Comparison of ENCODE assay signal across 11 cellular contexts in the genomic region with DNA sequence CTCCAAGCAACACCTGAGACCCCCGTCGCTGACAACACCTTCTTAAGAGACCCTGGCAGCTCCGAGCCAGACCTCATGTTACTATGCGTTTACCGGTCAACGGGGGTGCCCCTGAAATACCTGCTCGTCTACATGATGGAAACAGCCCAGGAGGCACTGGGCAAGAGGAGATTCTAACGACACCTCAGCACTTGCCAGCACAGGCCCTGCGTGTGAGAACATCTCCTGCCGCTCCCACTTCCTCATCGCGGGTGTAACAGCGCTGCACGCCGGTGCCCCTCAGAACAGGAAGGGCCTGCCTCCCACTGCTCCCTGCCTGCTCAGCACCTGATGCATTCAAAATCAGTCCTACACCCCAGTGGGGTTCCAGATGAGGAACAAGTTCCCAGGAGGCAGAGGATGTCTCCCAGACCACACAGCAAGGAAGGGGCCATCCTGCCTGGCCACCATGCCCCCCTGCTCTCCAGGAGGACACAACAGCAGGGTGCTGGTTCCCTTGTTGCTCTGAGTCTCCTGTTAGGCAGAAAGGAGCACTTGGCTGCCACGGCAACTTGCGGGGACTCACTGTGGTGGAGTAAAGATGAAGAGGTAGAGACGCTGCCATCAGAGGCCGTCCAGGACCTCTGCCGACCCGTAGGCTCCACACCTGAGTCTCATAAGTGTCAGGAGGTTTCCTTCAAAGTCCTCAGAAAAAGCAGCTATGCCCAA. TPM values are rescaled to one million over a fixed set of nuclear protein-coding genes. Genes with fewer than 3 reads are reported as not detected.
DNase-seq lines count a peak whose midpoint lies in the region; ATAC-seq, FAIRE-seq and TF ChIP-seq lines count a peak whose summit lies in the region.
"Had no signal": no experiment of that assay in that cellular context is flagged by ENCODE, and none has a peak within 500 bp of the region (broad histone marks: within the 10 kb centered on the region; RNA-seq: fewer than 3 reads in every experiment).

No MANE protein-coding gene starts in this region.

- no peaks in the 10 kb centered on the region for H3K27me3 Mint-ChIP-seq in T-cell
- peaks cover 3% of the 10 kb centered on the region for H3K27me3 Mint-ChIP-seq in glutamatergic neuron (ENCODE audit: unreplicated experiment)

- H3K36me3 ChIP-seq in spleen, result peaks cover 0 to 49% (median 14%) of the 10 kb centered on the region in 6 donors

- H3K27ac ChIP-seq in spleen, result peak overlapping the region; percentile 2 to 98 (median 66)
- H3K27ac ChIP-seq: 22Rv1, parathyroid adenoma had no signal

- H3K4me1 ChIP-seq in spleen, result peaks cover 45 to 89% (median 82%) of the 10 kb centered on the region in 6 donors
- H3K4me1 ChIP-seq: parathyroid adenoma had no signal

- H3K4me3 ChIP-seq in spleen, result peak overlapping the region in 3 of 8 donors; percentile 15 to 80 (median 16)
- H3K4me3 ChIP-seq: K562 had no signal

- H3K27me3 ChIP-seq in spleen (replicated peaks in 1 of 7), result no peaks in the 10 kb centered on the region

- intact Hi-C loops in spleen (cut with DNase I; ENCODE audit: low total_unique reads), result loop anchor here (10.0 kb wide), 1 partner anchor 217 kb away; no protein-coding TSS in a partner anchor

- H3K4me1 Mint-ChIP-seq in T-cell, result peaks cover 65 to 72% (median 66%) of the 10 kb centered on the region in 3 donors
- H3K4me1 Mint-ChIP-seq in glutamatergic neuron (ENCODE audit: low read depth, unreplicated experiment), result peaks cover 11% of the 10 kb centered on the region

- no peak for TF ChIP-seq CTCF in glutamatergic neuron (IDR thresholded peaks at IDR 0.05; ENCODE audit: partially characterized antibody, unreplicated experiment)
- no peak for TF ChIP-seq CTCF in spleen (IDR thresholded peaks at IDR 0.05 in 8 of 11, conservative IDR thresholded peaks at IDR 0.05 in 3 of 11)

- peaks cover 0 to 4% (median 0%) of the 10 kb centered on the region in 3 donors for H3K9me3 Mint-ChIP-seq in T-cell
- peaks cover 9% of the 10 kb centered on the region for H3K9me3 Mint-ChIP-seq in glutamatergic neuron (ENCODE audit: unreplicated experiment)

- no peak for TF ChIP-seq POLR2A in spleen (IDR thresholded peaks at IDR 0.05)

- ATAC-seq in T-cell (replicated peaks in 1 of 4) (no peak), GM18498 (IDR thresholded peaks at IDR 0.05; ENCODE audit: unreplicated experiment) (no peak)
- ATAC-seq: K562 had no signal

- CTCF ChIA-PET in T-cell (lab: Charles Lee), result no interaction called here

- H3K4me3 Mint-ChIP-seq in T-cell, result peak overlapping the region; percentile 6 to 76 (median 72)
- H3K4me3 Mint-ChIP-seq in glutamatergic neuron (ENCODE audit: unreplicated experiment), result peak overlapping the region; percentile 81

- DNase-seq in SKM-1 treated with dmso at 0.1 percent for 144 hours (lab: John Stamatoyannopoulos, UW; ENCODE audit: unreplicated experiment) (peak; percentile 30), SKM-1 (lab: John Stamatoyannopoulos, UW; ENCODE audit: unreplicated experiment) (no peak), T-cell (peak in 1 of 34 experiments; percentile 47), glutamatergic neuron (no peak), spleen (peak; percentile 92), frontal cortex (ENCODE audit: low spot score in 2 of 2) (no peak), NCI-H748 treated with DMSO at 0.1 percent for 48 hours (lab: John Stamatoyannopoulos, UW) (no peak)

- WGBS in spleen, 5 donors, result 49 to 60% (median 50%) methylated on average over 17 to 21 of the region's 21 CpGs

- peaks cover 0 to 13% (median 9%) of the 10 kb centered on the region in 8 donors for H3K9me3 ChIP-seq in spleen

- H3K27ac Mint-ChIP-seq in T-cell (no peak overlapping the region), glutamatergic neuron (ENCODE audit: unreplicated experiment) (no peak overlapping the region)

- POLR2A ChIA-PET in T-cell (lab: Charles Lee), result interaction anchor here in 1 of 2 donors (0.6 kb wide), 1 partner anchor 12 kb away, joined by 5 read pairs; no protein-coding TSS in a partner anchor

- H3K36me3 Mint-ChIP-seq in T-cell (peaks cover 3% of the 10 kb centered on the region), glutamatergic neuron (ENCODE audit: unreplicated experiment) (peaks cover 12% of the 10 kb centered on the region)

- FAIRE-seq in frontal cortex (lab: Jason Lieb, UNC), result no peak
- FAIRE-seq: K562 had no signal

RNA-seq across cellular contexts. Expression of a gene that starts 2.1 kb away (rescaled TPM):
- 10 to 100 TPM; 44.4 to 54.1 (median 50.8) TPM for total RNA-seq in T-cell
- 67.5 TPM for total RNA-seq in glutamatergic neuron (ENCODE audit: unreplicated experiment)
- total RNA-seq in spleen, result 10 to 100 TPM; 44.3 to 67.4 (median 59.8) TPM
- 10 to 100 TPM; 16.1 to 35.8 (median 18.7) TPM for polyA plus RNA-seq in spleen
- total RNA-seq in frontal cortex, result 18.8 TPM

Comparison
In these comparisons a context has a peak if more than half of its experiments do, and no peak if none do; other contexts are left out.
1. DNase-seq: peak in SKM-1 treated with dmso at 0.1 percent for 144 hours (single experiment) and spleen (single experiment); none in SKM-1 (single experiment), glutamatergic neuron (single experiment), frontal cortex (0 of 2) and NCI-H748 treated with DMSO at 0.1 percent for 48 hours (single experiment).